Comparison of ENCODE assay signal across 12 cellular contexts in the genomic region with DNA sequence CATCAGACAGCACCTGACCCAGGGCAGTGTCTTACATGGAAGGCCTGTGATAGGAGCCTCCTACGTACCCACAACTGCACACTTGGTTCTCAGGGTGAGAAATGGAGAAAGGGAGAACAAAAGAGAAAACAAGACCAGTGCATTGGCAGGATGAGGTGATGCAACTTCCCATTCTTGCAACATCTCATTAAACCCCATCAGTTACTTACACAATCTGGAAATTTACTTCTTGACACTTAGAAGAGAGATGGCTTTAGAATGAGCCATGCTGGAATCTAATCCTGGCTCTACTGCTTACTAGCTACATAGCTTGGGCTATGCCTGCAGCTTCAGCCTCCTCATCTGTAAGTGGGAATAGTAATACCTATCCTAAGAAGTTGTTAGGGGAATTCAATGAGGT.
DNase-seq lines count a peak whose midpoint lies in the region; ATAC-seq, FAIRE-seq and TF ChIP-seq lines count a peak whose summit lies in the region.
"Had no signal": no experiment of that assay in that cellular context is flagged by ENCODE, and none has a peak within 500 bp of the region (broad histone marks: within the 10 kb centered on the region; RNA-seq: fewer than 3 reads in every experiment).

No MANE protein-coding gene starts in this region.

- H3K79me2 ChIP-seq in GM12878 (ENCODE audit: control insufficient read depth, insufficient read depth, low read length) = no peaks in the 10 kb centered on the region

- H4K20me1 ChIP-seq in GM12878 (ENCODE audit: control insufficient read depth, insufficient read depth) = no peaks in the 10 kb centered on the region

- intact Hi-C loops in Right ventricle myocardium superior (cut with DNase I) = no loop called here
- intact Hi-C loops in GM12878 (cut with micrococcal nuclease; ENCODE audit: unreplicated experiment) = no loop called here
- intact Hi-C loops in lower lobe of right lung (cut with DNase I) = no loop called here
- intact Hi-C loops in aorta (cut with DNase I) = loop anchor here in 1 of 2 donors (5.0 kb wide), 1 partner anchor 69 kb away; no protein-coding TSS in a partner anchor

- ATAC-seq in Right ventricle myocardium superior (ENCODE audit: poor library complexity) (peak; percentile 63), GM12878 (no peak), lower lobe of right lung (peak; percentile 62 to 68), aorta (ENCODE audit: low FRiP score) (peak; percentile 62)

- in situ Hi-C loops in GM12878 (cut with MboI) = no loop called here

- H3K4me3 ChIP-seq in right atrium auricular region = no peak overlapping the region
- H3K4me3 ChIP-seq in GM12878 = no peak overlapping the region
- no peak overlapping the region for H3K4me3 ChIP-seq in lower lobe of right lung
- no peak overlapping the region for H3K4me3 ChIP-seq in aorta (ENCODE audit: low read length in 2 of 2)

- POLR2A ChIA-PET in GM12878 (lab: Charles Lee) = interaction anchor here (1.6 kb wide), 1 partner anchor 15 kb away, joined by 4 read pairs; no protein-coding TSS in a partner anchor

- WGBS in GM12878 (ENCODE audit: insufficient coverage, insufficient replicate concordance, low lambda C conversion rate, missing lambda C conversion rate) = 17% methylated on average over 1 of the region's 1 CpG
- WGBS in aorta, 2 donors = 87 to 88% methylated on average over 1 of the region's 1 CpG

- SMC1A ChIA-PET in GM12878 (lab: Charles Lee; ENCODE audit: uncharacterized antibody, unreplicated experiment) = interaction anchor here (0.7 to 10.1 kb wide), 9 partner anchors 11 to 468 kb away, joined by 3 to 106 read pairs (median 3); no protein-coding TSS in a partner anchor

- H2AFZ ChIP-seq in GM12878 (ENCODE audit: control insufficient read depth, low read depth, low read length) = no peak overlapping the region

- H3K27ac ChIP-seq in right atrium auricular region = no peak overlapping the region
- H3K27ac ChIP-seq in GM12878 (ENCODE audit: control insufficient read depth, insufficient read depth) = no peak overlapping the region
- H3K27ac ChIP-seq in lower lobe of right lung = no peak overlapping the region
- peak overlapping the region in 1 of 2 donors; percentile 14 for H3K27ac ChIP-seq in aorta (ENCODE audit: low read depth in 1 of 2, low read length in 2 of 2)

- TF ChIP-seq CTCF in right atrium auricular region (IDR thresholded peaks at IDR 0.05) = no peak
- TF ChIP-seq CTCF in GM12878 (IDR thresholded peaks at IDR 0.05 in 2 of 3, conservative IDR thresholded peaks at IDR 0.05 in 1 of 3; ENCODE audit: control insufficient read depth in 2 of 3, extremely low read depth in 1 of 3, insufficient read depth in 1 of 3, low read depth in 3 of 3, low read length in 3 of 3) = no peak
- no peak for TF ChIP-seq CTCF in lower lobe of right lung (IDR thresholded peaks at IDR 0.05)

- CTCF ChIA-PET in GM12878 (lab: Yijun Ruan, JAX) = interaction anchor here (1.0 to 10.9 kb wide), 8 partner anchors 26 to 466 kb away, joined by 3 to 126 read pairs (median 7); no protein-coding TSS in a partner anchor

- no peak for TF ChIP-seq EP300 in GM12878 (IDR thresholded peaks at IDR 0.05; ENCODE audit: borderline replicate concordance in 1 of 2, control insufficient read depth in 1 of 2, low read depth in 2 of 2, low read length in 2 of 2)

- FAIRE-seq in GM12878 (lab: Jason Lieb, UNC) = no peak
- no peak for FAIRE-seq in GM12891 (lab: Jason Lieb, UNC)

- H3K36me3 ChIP-seq in right atrium auricular region (no peaks in the 10 kb centered on the region), GM12878 (ENCODE audit: control insufficient read depth in 2 of 2, insufficient read depth in 2 of 2, low read length in 1 of 2) (no peaks in the 10 kb centered on the region), lower lobe of right lung (no peaks in the 10 kb centered on the region), aorta (ENCODE audit: control insufficient read depth in 1 of 2, insufficient read depth in 2 of 2, low read length in 1 of 2) (no peaks in the 10 kb centered on the region)

- H3K9ac ChIP-seq in GM12878 (ENCODE audit: control insufficient read depth, insufficient read depth, low read length) = no peak overlapping the region

- TF ChIP-seq POLR2A in GM12878 (IDR thresholded peaks at IDR 0.05; ENCODE audit: low read depth, low read length) = no peak
- no peak for TF ChIP-seq POLR2A in GM12891 (IDR thresholded peaks at IDR 0.05; ENCODE audit: low read depth, low read length)

- no peak for TF ChIP-seq RAD21 in GM12878 (IDR thresholded peaks at IDR 0.05; ENCODE audit: insufficient read depth, low read depth, low read length)

- H3K4me2 ChIP-seq in GM12878 (ENCODE audit: control insufficient read depth, insufficient read depth) = no peak overlapping the region

- no peak for DNase-seq in Right ventricle myocardium superior
- no peak for DNase-seq in right atrium auricular region (ENCODE audit: low spot score)
- no peak for DNase-seq in GM12878 (ENCODE audit: low read depth, low spot score)
- no peak for DNase-seq in lower lobe of right lung
- DNase-seq in aorta = no peak
- no peak for DNase-seq in activated CD4-positive, CD25-positive, alpha-beta regulatory T cell treated with anti-CD3 and anti-CD28 coated beads, Interleukin-2, amount 50 U/mL, for 72 hours
- no peak for DNase-seq in GM12891 (ENCODE audit: insufficient read length, low spot score)
- DNase-seq in stimulated activated CD4-positive, alpha-beta T cell treated with anti-CD3 and anti-CD28 coated beads, Interleukin-15, amount 100 ng/mL, for 24 hours = no peak
- DNase-seq: activated naive CD8-positive, alpha-beta T cell treated with anti-CD3 and anti-CD28 coated beads, Interleukin-2, amount 10 ng/mL, durations not matched to agents 7 days and 5 days; effector CD8-positive, alpha-beta T cell; NCI-H1436; NCI-H774 had no signal

- no peaks in the 10 kb centered on the region for H3K9me3 ChIP-seq in right atrium auricular region
- H3K9me3 ChIP-seq in GM12878 (replicated peaks; ENCODE audit: control insufficient read depth, insufficient read depth, low read length) = no peaks in the 10 kb centered on the region
- H3K9me3 ChIP-seq in lower lobe of right lung = no peaks in the 10 kb centered on the region
- H3K9me3 ChIP-seq in aorta (ENCODE audit: control insufficient read depth, low read length) = no peaks in the 10 kb centered on the region

- RAD21 ChIA-PET in GM12878 (lab: Charles Lee; ENCODE audit: unreplicated experiment) = interaction anchor here (1.1 to 5.3 kb wide), 6 partner anchors 22 to 465 kb away, joined by 3 to 44 read pairs (median 4); no protein-coding TSS in a partner anchor

- no TSS peak for BruUV-seq in GM12878 (replicated peaks; lab: Mats Ljungman, UMichigan)

- H3K27me3 ChIP-seq in right atrium auricular region (peaks cover 0 to 3% of the 10 kb centered on the region in 2 donors), GM12878 (replicated peaks in 1 of 2; ENCODE audit: control insufficient read depth in 2 of 2, insufficient read depth in 2 of 2, low read length in 1 of 2) (no peaks in the 10 kb centered on the region), lower lobe of right lung (ENCODE audit: low read depth) (no peaks in the 10 kb centered on the region), aorta (ENCODE audit: control insufficient read depth in 1 of 2, insufficient read depth in 2 of 2, low read length in 1 of 2) (no peaks in the 10 kb centered on the region)

- H3K4me1 ChIP-seq in right atrium auricular region (peaks cover 0 to 24% of the 10 kb centered on the region in 2 donors), GM12878 (ENCODE audit: control insufficient read depth, insufficient read depth, low read length) (no peaks in the 10 kb centered on the region), lower lobe of right lung (peaks cover 17% of the 10 kb centered on the region), aorta (ENCODE audit: control insufficient read depth in 1 of 2, insufficient read depth in 2 of 2, low read length in 2 of 2) (peaks cover 3 to 23% of the 10 kb centered on the region in 2 donors)

TF ChIP-seq in GM12878, 131 proteins besides CTCF, POLR2A, EP300 and RAD21:
- TF ChIP-seq STAT1 (conservative IDR thresholded peaks at IDR 0.05) (no peak), ATF7 (IDR thresholded peaks at IDR 0.05; ENCODE audit: low read depth) (0 out of 2 replicates have a peak, but pooled peaks have one; percentile 16)

TF ChIP-seq in GM12891, 5 proteins besides CTCF, POLR2A, EP300 and RAD21:
- TF ChIP-seq POU2F2 (IDR thresholded peaks at IDR 0.05; ENCODE audit: low read depth, low read length) = no peak
